Comparison of ENCODE assay signal across 10 cellular contexts in genomic region chr6:38262041-38262440, GRCh38.
DNase-seq lines count a peak whose midpoint lies in the region; TF ChIP-seq lines count a peak whose summit lies in the region.
"Had no signal": no experiment of that assay in that cellular context is flagged by ENCODE, and none has a peak within 500 bp of the region (broad histone marks: within the 10 kb centered on the region; RNA-seq: fewer than 3 reads in every experiment).

No MANE protein-coding gene starts in this region.

- H2BK120ac ChIP-seq in mesendoderm (ENCODE audit: low read depth, low read length): peak overlapping the region; percentile 56

- peaks cover 59% of the 10 kb centered on the region for H3K27me3 Mint-ChIP-seq in endodermal cell (ENCODE audit: insufficient read depth)
- H3K27me3 Mint-ChIP-seq in activated CD4-positive, alpha-beta memory T cell treated with anti-CD3 and anti-CD28 coated beads for 36 hours: no peaks in the 10 kb centered on the region
- no peaks in the 10 kb centered on the region for H3K27me3 Mint-ChIP-seq in CD14-positive monocyte (ENCODE audit: low read depth in 3 of 3)

- intact Hi-C loops in activated CD4-positive, alpha-beta memory T cell treated with anti-CD3 and anti-CD28 coated beads for 36 hours (cut with micrococcal nuclease): no loop called here
- intact Hi-C loops in CD14-positive monocyte (cut with micrococcal nuclease): no loop called here

- CTCF ChIA-PET in activated CD4-positive, alpha-beta memory T cell treated with anti-CD3 and anti-CD28 coated beads for 36 hours (lab: Charles Lee): interaction anchor here (1.6 kb wide), 1 partner anchor 232 kb away, joined by 5 read pairs; no protein-coding TSS in a partner anchor

- H4K5ac ChIP-seq in mesendoderm (ENCODE audit: low read length): no peak overlapping the region

- no peak overlapping the region for H3K4ac ChIP-seq in mesendoderm (ENCODE audit: low read depth, low read length)

- H3K79me1 ChIP-seq in mesendoderm (ENCODE audit: low read length): no peaks in the 10 kb centered on the region

- H2AK5ac ChIP-seq in mesendoderm (ENCODE audit: low read length): no peak overlapping the region

- H3K4me1 ChIP-seq in endodermal cell (ENCODE audit: control insufficient read depth, insufficient read depth, low read length) (peaks cover 19% of the 10 kb centered on the region), mesendoderm (ENCODE audit: control insufficient read depth, low read depth, low read length) (peaks cover 16% of the 10 kb centered on the region)
- H3K4me1 ChIP-seq: pancreas had no signal

- no peak overlapping the region for H2BK15ac ChIP-seq in mesendoderm (replicated peaks; ENCODE audit: low read depth)

- H3K4me2 ChIP-seq in mesendoderm (ENCODE audit: low read length): no peak overlapping the region

- H3K36me3 ChIP-seq in endodermal cell (ENCODE audit: control insufficient read depth, insufficient read depth, low read length): no peaks in the 10 kb centered on the region
- H3K36me3 ChIP-seq in mesendoderm (ENCODE audit: control insufficient read depth, insufficient read depth, low read length): no peaks in the 10 kb centered on the region
- H3K36me3 ChIP-seq: pancreas had no signal

- H3K4me1 Mint-ChIP-seq in endodermal cell (peaks cover 34% of the 10 kb centered on the region), CD14-positive monocyte (peaks cover 5% of the 10 kb centered on the region)
- peaks cover 21% of the 10 kb centered on the region for H3K4me1 Mint-ChIP-seq in activated CD4-positive, alpha-beta memory T cell treated with anti-CD3 and anti-CD28 coated beads for 36 hours (ENCODE audit: low read depth)

- H3K36me3 Mint-ChIP-seq in endodermal cell (ENCODE audit: low read depth) (peaks cover 3% of the 10 kb centered on the region), CD14-positive monocyte (peaks cover 6 to 8% of the 10 kb centered on the region in 2 donors)
- H3K36me3 Mint-ChIP-seq in activated CD4-positive, alpha-beta memory T cell treated with anti-CD3 and anti-CD28 coated beads for 36 hours: peaks cover 13% of the 10 kb centered on the region

- in situ Hi-C loops in ACHN (cut with HindIII; ENCODE audit: low pct_ligation_motif_present, low pct_unique_long_range_greater_than_20kb, low sequenced_read_pairs): no loop called here

- H3K56ac ChIP-seq in mesendoderm (ENCODE audit: low read length): peak overlapping the region; percentile 39

- DNase-seq in ACHN (peak; percentile 35), LHCN-M2 (ENCODE audit: low read depth) (peak; percentile 94), endodermal cell (peak; percentile 72), mesendoderm (peak; percentile 93), NCI-H2081 (lab: John Stamatoyannopoulos, UW) (no peak), CD14-positive monocyte (ENCODE audit: low spot score) (no peak), NCI-H1048 (lab: John Stamatoyannopoulos, UW) (no peak)
- DNase-seq in activated CD4-positive, alpha-beta memory T cell treated with anti-CD3 and anti-CD28 coated beads for 36 hours: no peak
- DNase-seq: pancreas had no signal

- H3K9me3 ChIP-seq in endodermal cell (ENCODE audit: control insufficient read depth, low read length): no peaks in the 10 kb centered on the region
- H3K9me3 ChIP-seq: Caco-2, pancreas had no signal

- H3K18ac ChIP-seq in mesendoderm (ENCODE audit: low read length): peak overlapping the region; percentile 96

- H2BK5ac ChIP-seq in mesendoderm (ENCODE audit: low read length): no peak overlapping the region

- POLR2A ChIA-PET in activated CD4-positive, alpha-beta memory T cell treated with anti-CD3 and anti-CD28 coated beads for 36 hours (lab: Charles Lee): no interaction called here

- H3K4me3 Mint-ChIP-seq in endodermal cell (no peak overlapping the region), CD14-positive monocyte (no peak overlapping the region)
- H3K4me3 Mint-ChIP-seq in activated CD4-positive, alpha-beta memory T cell treated with anti-CD3 and anti-CD28 coated beads for 36 hours: no peak overlapping the region

- H3K27ac Mint-ChIP-seq in endodermal cell (no peak overlapping the region), CD14-positive monocyte (no peak overlapping the region)
- H3K27ac Mint-ChIP-seq in activated CD4-positive, alpha-beta memory T cell treated with anti-CD3 and anti-CD28 coated beads for 36 hours: no peak overlapping the region

- 60% methylated on average over 1 of the region's 1 CpG; no CpG with 5 or more reads in 1 of the 2 experiments for WGBS in endodermal cell (ENCODE audit: insufficient coverage in 1 of 2, insufficient read length in 1 of 2), 2 experiments
- WGBS in mesendoderm (ENCODE audit: extremely low coverage, insufficient coverage, low lambda C conversion rate): no CpG with 5 or more reads among the region's 1 CpG

- no peak for TF ChIP-seq CTCF in endodermal cell (conservative IDR thresholded peaks at IDR 0.05)
- no peak for TF ChIP-seq CTCF in CD14-positive monocyte (IDR thresholded peaks at IDR 0.05)

- H3K9me3 Mint-ChIP-seq in endodermal cell: no peaks in the 10 kb centered on the region
- H3K9me3 Mint-ChIP-seq in activated CD4-positive, alpha-beta memory T cell treated with anti-CD3 and anti-CD28 coated beads for 36 hours: no peaks in the 10 kb centered on the region
- no peaks in the 10 kb centered on the region for H3K9me3 Mint-ChIP-seq in CD14-positive monocyte

- H3K27me3 ChIP-seq in endodermal cell (ENCODE audit: control insufficient read depth, insufficient read depth, low read length, poor library complexity, severe bottlenecking) (peaks cover 46% of the 10 kb centered on the region), mesendoderm (ENCODE audit: insufficient read depth, low read length, poor library complexity) (no peaks in the 10 kb centered on the region)
- H3K27me3 ChIP-seq: pancreas had no signal

- H3K9ac ChIP-seq in endodermal cell (ENCODE audit: extremely low read depth, low read length, poor library complexity, severe bottlenecking): no peak overlapping the region
- no peak overlapping the region for H3K9ac ChIP-seq in mesendoderm (ENCODE audit: low read length)

- no peak overlapping the region for H3K4me3 ChIP-seq in endodermal cell (ENCODE audit: low read length)
- no peak overlapping the region for H3K4me3 ChIP-seq in mesendoderm (ENCODE audit: low read length)
- H3K4me3 ChIP-seq: pancreas had no signal

- no peak overlapping the region for H4K8ac ChIP-seq in mesendoderm (ENCODE audit: low read depth, low read length)

- H3K27ac ChIP-seq in endodermal cell (ENCODE audit: low read depth, low read length) (peak overlapping the region; percentile 86), mesendoderm (ENCODE audit: low read depth, low read length) (peak overlapping the region; percentile 82)

- H3K79me2 ChIP-seq in mesendoderm (ENCODE audit: control insufficient read depth, insufficient read depth, low read length): no peaks in the 10 kb centered on the region

- H3K23ac ChIP-seq in mesendoderm (ENCODE audit: low read length): no peak overlapping the region

Comparison
In these comparisons a context has a peak if more than half of its experiments do, and no peak if none do; other contexts are left out.
1. DNase-seq: peak in ACHN (single experiment), LHCN-M2 (single experiment), endodermal cell (single experiment) and mesendoderm (single experiment); none in NCI-H2081 (0 of 2), activated CD4-positive, alpha-beta memory T cell treated with anti-CD3 and anti-CD28 coated beads for 36 hours (single experiment), CD14-positive monocyte (single experiment) and NCI-H1048 (single experiment).